11 cellular contexts compared by ENCODE assay signal in the genomic region with DNA sequence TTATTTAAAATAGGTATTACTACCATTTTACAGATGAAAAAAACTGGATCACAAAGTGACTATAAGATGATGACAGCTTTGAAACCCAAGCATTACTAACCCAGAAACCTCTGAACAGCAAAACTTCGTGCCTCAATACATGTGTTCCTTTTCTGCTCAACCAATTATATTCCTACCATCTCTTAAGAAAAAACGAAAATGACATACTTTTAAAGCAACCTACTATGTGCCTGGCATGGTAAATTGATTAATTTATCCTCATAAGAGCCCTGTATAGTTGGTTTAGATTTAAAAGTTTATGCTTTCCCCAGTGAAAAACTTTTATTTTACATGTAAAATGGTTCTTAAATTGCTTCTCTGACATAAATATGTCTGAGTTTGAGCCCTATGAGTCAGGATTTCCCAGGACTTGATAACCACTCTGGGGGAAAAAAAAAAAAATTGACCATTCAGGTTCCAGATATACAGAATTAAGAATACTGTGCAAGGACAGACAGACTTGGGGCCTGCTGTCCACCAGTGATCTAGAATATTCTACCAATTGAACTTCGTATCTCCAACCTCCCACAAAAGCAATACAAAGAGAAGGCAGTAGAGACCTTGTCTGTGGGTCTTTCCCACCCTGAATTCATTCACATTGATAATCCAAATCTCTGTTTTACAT. TPM values are rescaled to one million over a fixed set of nuclear protein-coding genes. Genes with fewer than 3 reads are reported as not detected.
A peak's percentile ranks its signal among the peaks of the same experiment; 100 is the strongest.
DNase-seq lines count a peak whose midpoint lies in the region; ATAC-seq and TF ChIP-seq lines count a peak whose summit lies in the region.
"Had no signal": no experiment of that assay in that cellular context is flagged by ENCODE, and none has a peak within 500 bp of the region (broad histone marks: within the 10 kb centered on the region; RNA-seq: fewer than 3 reads in every experiment).

No MANE protein-coding gene starts in this region.

- H3K9me3 ChIP-seq in DOHH2 (ENCODE audit: control insufficient read depth, insufficient read depth, low read length) (no peaks in the 10 kb centered on the region), adrenal gland (replicated peaks in 1 of 3) (no peaks in the 10 kb centered on the region), mesenchymal stem cell (ENCODE audit: control insufficient read depth, low read length) (no peaks in the 10 kb centered on the region), testis (no peaks in the 10 kb centered on the region)
- H3K9me3 ChIP-seq: vagina had no signal

- no peak overlapping the region for H2BK15ac ChIP-seq in mesenchymal stem cell (ENCODE audit: low read depth, poor library complexity, severe bottlenecking)

- H3K14ac ChIP-seq in mesenchymal stem cell (ENCODE audit: low read length in 2 of 2): no peak overlapping the region

- 58 to 69% (median 63%) methylated on average over 3 of the region's 3 CpGs for WGBS in adrenal gland, 4 donors
- 65% methylated on average over 2 of the region's 3 CpGs for WGBS in mesenchymal stem cell
- 57 to 67% methylated on average over 3 of the region's 3 CpGs for WGBS in testis, 2 donors

- ATAC-seq in HG03045 (IDR thresholded peaks at IDR 0.05; ENCODE audit: unreplicated experiment): no peak
- ATAC-seq: activated CD4-positive, CD25-positive, alpha-beta regulatory T cell treated with anti-CD3 and anti-CD28 coated beads, Interleukin-2, amount 50 U/mL, for 24 hours had no signal

- no peaks in the 10 kb centered on the region for H3K36me3 Mint-ChIP-seq in IgD-negative memory B cell

- H3K4ac ChIP-seq in mesenchymal stem cell (ENCODE audit: low read depth in 1 of 2, low read length in 2 of 2): no peak overlapping the region

- H3K4me1 ChIP-seq in DOHH2 (ENCODE audit: control insufficient read depth, low read length) (peaks cover 70% of the 10 kb centered on the region), adrenal gland (replicated peaks in 1 of 2) (peaks cover 28 to 60% of the 10 kb centered on the region in 2 donors), mesenchymal stem cell (ENCODE audit: control insufficient read depth, insufficient read depth, low read depth, low read length) (peaks cover 5% of the 10 kb centered on the region), testis (peaks cover 7% of the 10 kb centered on the region)

- peaks cover 1% of the 10 kb centered on the region for H3K27me3 Mint-ChIP-seq in IgD-negative memory B cell

- H3K4me3 ChIP-seq in DOHH2 (ENCODE audit: low read length) (peak overlapping the region; percentile 87), adrenal gland (no peak overlapping the region), mesenchymal stem cell (ENCODE audit: insufficient read depth in 1 of 2, low read depth in 1 of 2, low read length in 2 of 2) (no peak overlapping the region), testis (no peak overlapping the region)
- H3K4me3 ChIP-seq: vagina had no signal

- H2AFZ ChIP-seq in mesenchymal stem cell (ENCODE audit: low read depth, low read length): no peak overlapping the region

- no peak overlapping the region for H3K9ac ChIP-seq in mesenchymal stem cell (ENCODE audit: low read length)

- H3K4me3 Mint-ChIP-seq in IgD-negative memory B cell: peak overlapping the region; percentile 32 to 90 (median 78)

- peaks cover 21% of the 10 kb centered on the region for H3F3A ChIP-seq in DOHH2 (ENCODE audit: control insufficient read depth, insufficient read depth)

- H3K9me3 Mint-ChIP-seq in IgD-negative memory B cell: no peaks in the 10 kb centered on the region

- H3K27ac ChIP-seq in DOHH2 (ENCODE audit: low read depth, low read length) (peak overlapping the region; percentile 47), adrenal gland (peak overlapping the region in 3 of 5 donors; percentile 6 to 96 (median 33)), mesenchymal stem cell (ENCODE audit: low read length, poor library complexity, severe bottlenecking) (no peak overlapping the region), testis (no peak overlapping the region)

- H3K79me2 ChIP-seq in DOHH2 (ENCODE audit: control insufficient read depth, low read length): peaks cover 93% of the 10 kb centered on the region

- no peaks in the 10 kb centered on the region for H3K27me3 ChIP-seq in DOHH2 (ENCODE audit: control insufficient read depth, low read length)
- H3K27me3 ChIP-seq in adrenal gland: no peaks in the 10 kb centered on the region
- no peaks in the 10 kb centered on the region for H3K27me3 ChIP-seq in mesenchymal stem cell (ENCODE audit: control insufficient read depth in 1 of 2, insufficient read depth in 1 of 2, low read length in 2 of 2)
- H3K27me3 ChIP-seq in testis: no peaks in the 10 kb centered on the region
- H3K27me3 ChIP-seq: vagina had no signal

- H3K27ac Mint-ChIP-seq in IgD-negative memory B cell: peak overlapping the region; percentile 90 to 99 (median 91)

- H3K4me1 Mint-ChIP-seq in IgD-negative memory B cell: peaks cover 54 to 69% (median 64%) of the 10 kb centered on the region in 3 donors

- no peak for DNase-seq in adrenal gland
- DNase-seq in mesenchymal stem cell: peak; percentile 70
- no peak for DNase-seq in testis
- no peak for DNase-seq in activated CD8-positive, alpha-beta memory T cell treated with anti-CD3 and anti-CD28 coated beads, Interleukin-2, amount 50 U/mL, for 4 hours
- no peak for DNase-seq in OCI-M2 (lab: John Stamatoyannopoulos, UW; ENCODE audit: unreplicated experiment)
- DNase-seq: NCI-H524 treated with DMSO at 0.1 percent for 48 hours had no signal

- H2BK5ac ChIP-seq in mesenchymal stem cell (ENCODE audit: low read depth, low read length, poor library complexity, severe bottlenecking): no peak overlapping the region

- H3K4me2 ChIP-seq in DOHH2 (ENCODE audit: low read length): peak overlapping the region; percentile 86
- peak overlapping the region; percentile 21 for H3K4me2 ChIP-seq in mesenchymal stem cell (ENCODE audit: low read length, poor library complexity, severe bottlenecking)

- H2AK5ac ChIP-seq in mesenchymal stem cell (ENCODE audit: low read length, severe bottlenecking): peak overlapping the region; percentile 56

- H3K9me2 ChIP-seq in DOHH2 (replicated peaks; ENCODE audit: control insufficient read depth, low read length): no peaks in the 10 kb centered on the region

- TF ChIP-seq POLR2A in adrenal gland (IDR thresholded peaks at IDR 0.05): no peak
- TF ChIP-seq POLR2A in testis (IDR thresholded peaks at IDR 0.05): no peak

- H2BK12ac ChIP-seq in mesenchymal stem cell (ENCODE audit: low read length in 2 of 2): no peak overlapping the region

- no peak overlapping the region for H3K23ac ChIP-seq in mesenchymal stem cell (ENCODE audit: low read length in 2 of 2)

- H4K8ac ChIP-seq in mesenchymal stem cell (ENCODE audit: low read length): no peak overlapping the region

- no peak overlapping the region for H2BK120ac ChIP-seq in mesenchymal stem cell (ENCODE audit: low read depth, low read length)

- intact Hi-C loops in adrenal gland (cut with DNase I) (no loop called here), testis (cut with DNase I; ENCODE audit: low total_unique reads) (no loop called here)

- H3K79me1 ChIP-seq in mesenchymal stem cell (replicated peaks; ENCODE audit: low read length, poor library complexity, severe bottlenecking): peaks cover 5% of the 10 kb centered on the region

- TF ChIP-seq CTCF in DOHH2 (IDR thresholded peaks at IDR 0.05; ENCODE audit: low read depth, low read length, poor library complexity, severe bottlenecking) (no peak), adrenal gland (IDR thresholded peaks at IDR 0.05) (no peak), testis (IDR thresholded peaks at IDR 0.05) (no peak)

- H4K20me1 ChIP-seq in DOHH2 (ENCODE audit: control insufficient read depth, insufficient read depth, low read depth, low read length): peaks cover 27% of the 10 kb centered on the region; the same call in 1 of the 2 replicates

- H3K36me3 ChIP-seq in DOHH2 (ENCODE audit: control insufficient read depth, low read length) (peaks cover 55% of the 10 kb centered on the region), adrenal gland (replicated peaks in 1 of 2) (no peaks in the 10 kb centered on the region), mesenchymal stem cell (ENCODE audit: control insufficient read depth in 1 of 2, insufficient read depth in 2 of 2, low read depth in 1 of 2, low read length in 2 of 2) (no peaks in the 10 kb centered on the region), testis (ENCODE audit: low read depth, missing control alignments) (no peaks in the 10 kb centered on the region)
- H3K36me3 ChIP-seq: vagina had no signal

- H3K18ac ChIP-seq in mesenchymal stem cell (ENCODE audit: low read depth in 1 of 2, low read length in 2 of 2): no peak overlapping the region

- H4K91ac ChIP-seq in mesenchymal stem cell (ENCODE audit: low read length): no peak overlapping the region

RNA-seq across cellular contexts. Expression of gene SINHCAF, which starts 4.3 kb away (rescaled TPM):
- polyA plus RNA-seq in IgD-negative memory B cell: 126 TPM
- 10 to 100 TPM; 13.8 to 69.4 (median 31.3) TPM for total RNA-seq in adrenal gland
- 10 to 100 TPM; 12.5 to 19.9 (median 14.7) TPM for polyA plus RNA-seq in adrenal gland
- 33.9 TPM for polyA plus RNA-seq in mesenchymal stem cell (2013, experiment 1 of 2)
- polyA plus RNA-seq in mesenchymal stem cell (2013, experiment 2 of 2): 34.9 TPM
- total RNA-seq in testis: 10 to 100 TPM; 45.2 to 46.8 TPM
- 47.9 TPM for polyA plus RNA-seq in testis (ENCODE audit: insufficient read depth, low read depth, low replicate concordance)

Comparison
In these comparisons a context has a peak if more than half of its experiments do, and no peak if none do; other contexts are left out.
1. H3K27ac ChIP-seq: peak in DOHH2 (single experiment) and adrenal gland (3 of 5); none in mesenchymal stem cell (single experiment) and testis (0 of 2).